In the genomic region with DNA sequence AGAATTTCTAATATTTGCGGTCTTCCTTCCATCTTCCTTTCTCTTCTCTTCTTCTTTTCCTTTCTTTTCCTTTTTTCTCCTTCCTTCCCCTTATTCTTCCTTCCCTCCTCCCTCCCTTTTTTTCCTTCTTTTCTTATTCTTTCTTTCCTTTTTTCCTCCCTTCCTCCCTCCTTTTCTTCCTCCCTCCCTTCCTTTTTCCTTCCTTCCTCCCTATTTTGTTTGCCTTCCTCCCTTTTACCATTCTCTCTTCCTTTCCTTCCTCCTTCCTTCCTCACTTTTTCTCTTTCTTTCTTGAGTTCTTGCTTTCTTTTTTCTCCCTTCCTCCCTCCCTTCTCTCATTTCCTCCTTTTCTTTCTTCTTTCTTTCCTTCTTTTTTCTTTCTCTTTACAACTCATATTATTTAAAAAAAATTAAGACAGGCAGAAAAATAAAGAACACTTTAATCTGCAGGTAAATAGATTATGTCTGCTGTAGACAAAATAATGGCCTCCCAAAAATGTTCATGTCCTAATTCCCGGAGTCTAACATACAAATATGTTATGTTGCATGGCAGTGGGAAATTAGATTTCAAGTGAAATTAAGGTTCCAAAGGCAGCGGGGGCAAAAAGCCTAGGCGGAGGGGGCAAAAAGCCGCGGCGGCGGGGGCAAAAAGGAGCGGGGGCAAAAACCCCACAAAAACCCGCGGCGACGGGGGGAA, we compare ENCODE assay signal across 11 cellular contexts.
DNase-seq lines count a peak whose midpoint lies in the region; ATAC-seq and TF ChIP-seq lines count a peak whose summit lies in the region.
"Had no signal": no experiment of that assay in that cellular context is flagged by ENCODE, and none has a peak within 500 bp of the region (broad histone marks: within the 10 kb centered on the region; RNA-seq: fewer than 3 reads in every experiment).

No MANE protein-coding gene starts in this region.

- H4K20me1 ChIP-seq in mammary epithelial cell (ENCODE audit: insufficient read depth, low read length), result no peaks in the 10 kb centered on the region

- peak overlapping the region; percentile 51 for H3K4me3 ChIP-seq in HUES64 (ENCODE audit: low read length)
- no peak overlapping the region for H3K4me3 ChIP-seq in mammary epithelial cell (replicated peaks in 1 of 3; ENCODE audit: insufficient read depth in 1 of 3, low read depth in 2 of 3, low read length in 3 of 3)
- H3K4me3 ChIP-seq in suprapubic skin, result peak overlapping the region; percentile 38

- peaks cover 5% of the 10 kb centered on the region for H3K4me1 Mint-ChIP-seq in memory B cell
- H3K4me1 Mint-ChIP-seq: natural killer cell had no signal

- dilution Hi-C loops in mammary epithelial cell (cut with HindIII; ENCODE audit: low sequenced_read_pairs), result no loop called here

- no peak for ATAC-seq in memory B cell (ENCODE audit: low read depth)
- ATAC-seq: natural killer cell had no signal

- TF ChIP-seq CTCF in mammary epithelial cell (conservative IDR thresholded peaks at IDR 0.05 in 1 of 2, IDR thresholded peaks at IDR 0.05 in 1 of 2; ENCODE audit: extremely low read depth in 1 of 2, insufficient read depth in 1 of 2, low read depth in 1 of 2, low read length in 2 of 2) (no peak), suprapubic skin (IDR thresholded peaks at IDR 0.05) (no peak)

- CTCF ChIA-PET in mammary epithelial cell (lab: Charles Lee; ENCODE audit: low non-redundant PET), result no interaction called here

- in situ Hi-C loops in mammary epithelial cell (cut with MboI; ENCODE audit: low sequenced_read_pairs in 2 of 2), result no loop called here

- H3K9me3 ChIP-seq in HUES64 (ENCODE audit: insufficient read depth, low read depth, low read length) (no peaks in the 10 kb centered on the region), mammary epithelial cell (replicated peaks; ENCODE audit: insufficient read depth, low read length) (no peaks in the 10 kb centered on the region), suprapubic skin (no peaks in the 10 kb centered on the region)
- H3K9me3 ChIP-seq: Peyer's patch had no signal

- H3K36me3 ChIP-seq in HUES64 (ENCODE audit: insufficient read depth, low read length) (no peaks in the 10 kb centered on the region), mammary epithelial cell (ENCODE audit: insufficient read depth, low read length) (no peaks in the 10 kb centered on the region), suprapubic skin (no peaks in the 10 kb centered on the region)
- H3K36me3 ChIP-seq: Peyer's patch had no signal

- TF ChIP-seq POLR2A in suprapubic skin (IDR thresholded peaks at IDR 0.05), result no peak

- H3K27me3 ChIP-seq in HUES64 (ENCODE audit: insufficient read depth, low read length), result peaks cover 38% of the 10 kb centered on the region
- H3K27me3 ChIP-seq in mammary epithelial cell (ENCODE audit: insufficient read depth, low read length), result peaks cover 10% of the 10 kb centered on the region
- H3K27me3 ChIP-seq in suprapubic skin, result peaks cover 21% of the 10 kb centered on the region

- H2AFZ ChIP-seq in mammary epithelial cell (ENCODE audit: low read depth, low read length), result no peak overlapping the region

- intact Hi-C loops in mammary epithelial cell (cut with micrococcal nuclease), result no loop called here

- H3K27ac ChIP-seq in HUES64 (ENCODE audit: low read depth, low read length) (no peak overlapping the region), mammary epithelial cell (ENCODE audit: insufficient read depth, low read depth, low read length) (no peak overlapping the region), suprapubic skin (no peak overlapping the region)

- no peak for DNase-seq in mammary epithelial cell
- DNase-seq in memory B cell (ENCODE audit: low spot score in 2 of 2), result no peak
- no peak for DNase-seq in suprapubic skin (ENCODE audit: low spot score in 2 of 2)
- DNase-seq in RKO (ENCODE audit: low spot score), result no peak
- no peak for DNase-seq in NCI-H1694 treated with DMSO at 0.1 percent for 48 hours (lab: John Stamatoyannopoulos, UW)
- DNase-seq in activated CD8-positive, alpha-beta memory T cell treated with anti-CD3 and anti-CD28 coated beads for 24 hours, result no peak
- DNase-seq: effector memory CD4-positive, alpha-beta T cell; hippocampal formation; natural killer cell; Peyer's patch had no signal

- H3K27ac Mint-ChIP-seq in memory B cell, result no peak overlapping the region
- H3K27ac Mint-ChIP-seq: natural killer cell had no signal

- peak overlapping the region; percentile 63 for H3K4me3 Mint-ChIP-seq in memory B cell
- H3K4me3 Mint-ChIP-seq: natural killer cell had no signal

- peaks cover 6% of the 10 kb centered on the region for H3K9me3 Mint-ChIP-seq in memory B cell

- H3K9ac ChIP-seq in HUES64 (ENCODE audit: low read depth, low read length) (no peak overlapping the region; the same call in 1 of the 2 replicates), mammary epithelial cell (ENCODE audit: insufficient read depth, low read length) (no peak overlapping the region)

- WGBS in HUES64, result 21% methylated on average over 13 of the region's 13 CpGs
- WGBS in mammary epithelial cell (ENCODE audit: low coverage, missing lambda C conversion rate), result 50% methylated on average over 2 of the region's 13 CpGs
- 21% methylated on average over 5 of the region's 13 CpGs for WGBS in suprapubic skin

- H3K4me2 ChIP-seq in mammary epithelial cell (ENCODE audit: insufficient read depth, low read depth, low read length), result peak overlapping the region; percentile 51

- H3K36me3 Mint-ChIP-seq in memory B cell, result peaks cover 2% of the 10 kb centered on the region
- H3K36me3 Mint-ChIP-seq: natural killer cell had no signal

- peaks cover 20% of the 10 kb centered on the region for H3K27me3 Mint-ChIP-seq in memory B cell

- TF ChIP-seq EP300 in suprapubic skin (IDR thresholded peaks at IDR 0.05), result no peak

- no peaks in the 10 kb centered on the region for H3K79me2 ChIP-seq in mammary epithelial cell (ENCODE audit: insufficient read depth, low read length)

- H3K4me1 ChIP-seq in HUES64 (ENCODE audit: insufficient read depth, low read length) (no peaks in the 10 kb centered on the region), mammary epithelial cell (ENCODE audit: insufficient read depth, low read length) (no peaks in the 10 kb centered on the region), suprapubic skin (peaks cover 7% of the 10 kb centered on the region)
- H3K4me1 ChIP-seq: Peyer's patch had no signal

- no TSS peak for BruUV-seq in mammary epithelial cell (replicated peaks; lab: Mats Ljungman, UMichigan)

Comparison
In these comparisons a context has a peak if more than half of its experiments do, and no peak if none do; other contexts are left out.
1. H3K4me3 ChIP-seq: peak in HUES64 (single experiment) and suprapubic skin (single experiment); none in mammary epithelial cell (0 of 3).